Comparison of ENCODE assay signal across 35 cellular contexts in the genomic region with DNA sequence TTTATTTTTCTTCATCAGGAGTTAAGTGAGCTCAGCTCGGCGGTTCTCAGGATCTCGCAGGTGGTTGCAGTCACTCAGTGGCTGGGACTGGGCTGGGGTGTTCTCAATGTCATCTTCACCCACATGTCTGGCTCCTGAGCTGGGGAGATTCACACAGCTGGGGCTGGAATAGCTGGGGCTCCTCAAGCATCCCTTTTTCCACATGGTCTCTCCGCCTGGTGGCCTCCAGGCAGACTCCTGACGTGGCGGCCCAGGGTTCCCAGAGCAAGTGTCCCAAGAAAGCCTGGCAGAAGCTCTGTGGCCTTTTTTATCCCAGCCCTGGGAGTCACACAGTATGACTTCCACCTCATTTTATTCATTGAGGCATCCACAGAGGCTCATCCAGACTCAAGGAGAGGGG.
"Had no signal": no experiment of that assay in that cellular context is flagged by ENCODE, and none has a peak within 500 bp of the region (broad histone marks: within the 10 kb centered on the region; RNA-seq: fewer than 3 reads in every experiment).

No MANE protein-coding gene starts in this region.

- DNase-seq: Karpas-422, Kasumi-1, KG1, MG63, MM.1S, NCI-H1048, NCI-H1092, NCI-H1092 treated with DMSO at 0.1 percent for 48 hours, NCI-H1105, NCI-H1105 treated with DMSO at 0.1 percent for 48 hours, NCI-H1417, NCI-H1417 treated with DMSO at 0.1 percent for 48 hours, NCI-H1436, NCI-H1436 treated with DMSO at 0.1 percent for 48 hours, NCI-H146, NCI-H1694, NCI-H1694 treated with DMSO at 0.1 percent for 48 hours, NCI-H187, NCI-H187 treated with DMSO at 0.1 percent for 48 hours, NCI-H1930, NCI-H2029, NCI-H2029 treated with DMSO at 0.1 percent for 48 hours, NCI-H2081, NCI-H2081 treated with DMSO at 0.1 percent for 48 hours, NCI-H2107, NCI-H2171, NCI-H2171 treated with DMSO at 0.1 percent for 48 hours, NCI-H2227 treated with DMSO at 0.1 percent for 48 hours, NCI-H226, NCI-H345, NCI-H446, NCI-H446 treated with DMSO at 0.1 percent for 48 hours, NCI-H510A, NCI-H510A treated with DMSO at 0.1 percent for 48 hours had no signal

- H3K9me3 ChIP-seq: MG63 had no signal

- H3K36me3 ChIP-seq: MG63 had no signal

- H3K27ac ChIP-seq: KMS-11 had no signal

- H3K4me3 ChIP-seq: MG63 had no signal
